ENCODE assay signal across 10 cellular contexts in the genomic region with DNA sequence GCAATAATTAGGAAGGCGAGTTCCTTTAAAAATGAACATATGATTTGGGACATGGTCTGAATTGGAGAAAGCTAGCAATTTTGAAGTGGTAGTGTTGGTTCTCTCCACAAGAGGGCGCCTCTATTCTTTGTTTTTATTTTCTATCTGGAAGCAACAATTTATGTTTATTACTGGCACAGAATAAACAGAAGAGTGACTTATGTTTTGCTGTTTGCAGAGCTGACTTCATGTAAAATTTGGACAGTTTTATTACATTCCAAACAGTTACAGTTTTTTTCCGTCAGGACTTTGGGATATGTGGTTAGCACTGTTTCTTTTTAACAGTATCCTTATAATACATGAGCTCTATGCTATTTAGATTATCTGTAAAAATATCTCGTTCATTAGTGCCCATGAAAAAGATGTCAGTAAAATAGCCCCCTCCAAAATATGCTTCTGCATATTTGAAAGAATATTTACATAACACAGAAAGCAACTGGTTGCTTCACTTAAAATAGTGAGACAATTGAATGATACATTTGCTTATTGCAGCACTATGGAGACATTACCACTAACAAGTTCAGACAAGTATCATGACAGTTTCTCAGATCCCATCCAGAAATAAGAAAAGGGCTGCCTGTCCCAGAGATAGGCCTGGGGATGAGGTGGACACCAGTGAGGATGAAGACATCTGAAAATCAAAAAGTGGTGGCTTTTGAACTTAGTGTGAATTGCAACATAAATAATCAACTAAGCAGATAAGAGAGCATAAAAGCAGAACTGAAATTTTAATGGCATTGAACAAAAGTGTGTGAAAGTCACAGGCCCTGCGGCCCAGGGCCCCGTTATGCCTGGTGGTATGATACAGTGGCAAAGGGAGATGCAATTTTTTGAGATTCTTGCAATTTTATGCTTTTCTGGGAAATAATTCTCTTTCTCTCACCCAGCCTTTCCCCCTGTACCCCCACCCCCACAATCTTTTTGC. TPM values are rescaled to one million over a fixed set of nuclear protein-coding genes. Genes with fewer than 3 reads are reported as not detected.
DNase-seq lines count a peak whose midpoint lies in the region; ATAC-seq, FAIRE-seq and TF ChIP-seq lines count a peak whose summit lies in the region.
"Had no signal": no experiment of that assay in that cellular context is flagged by ENCODE, and none has a peak within 500 bp of the region (broad histone marks: within the 10 kb centered on the region; RNA-seq: fewer than 3 reads in every experiment).

No MANE protein-coding gene starts in this region.

- peaks cover 5 to 14% of the 10 kb centered on the region in 2 donors for H3K27me3 Mint-ChIP-seq in CD8-positive, alpha-beta memory T cell

- no peaks in the 10 kb centered on the region for H3K36me3 ChIP-seq in CD8-positive, alpha-beta memory T cell (ENCODE audit: insufficient read depth, low read length)
- H3K36me3 ChIP-seq in kidney (ENCODE audit: control insufficient read depth in 1 of 2, insufficient read depth in 2 of 2, low read length in 2 of 2) (no peaks in the 10 kb centered on the region), testis (ENCODE audit: low read depth, missing control alignments) (no peaks in the 10 kb centered on the region)

- no peaks in the 10 kb centered on the region for H3K9me3 ChIP-seq in CD8-positive, alpha-beta memory T cell (ENCODE audit: low read length)
- H3K9me3 ChIP-seq in kidney (ENCODE audit: control insufficient read depth in 1 of 2, low read length in 2 of 2) (no peaks in the 10 kb centered on the region), testis (no peaks in the 10 kb centered on the region)

- FAIRE-seq in GM12891 (lab: Jason Lieb, UNC) (no peak), kidney (lab: Jason Lieb, UNC) (peak; percentile 88)

- H3K4me3 ChIP-seq in CD8-positive, alpha-beta memory T cell (ENCODE audit: low read length): no peak overlapping the region
- H3K4me3 ChIP-seq in kidney (ENCODE audit: low read length in 2 of 2) (no peak overlapping the region), testis (no peak overlapping the region)

- intact Hi-C loops in kidney (cut with DNase I): no loop called here
- intact Hi-C loops in testis (cut with DNase I; ENCODE audit: low total_unique reads): no loop called here

- H3K4me1 ChIP-seq in CD8-positive, alpha-beta memory T cell (ENCODE audit: insufficient read depth, low read length): no peaks in the 10 kb centered on the region
- H3K4me1 ChIP-seq in kidney (ENCODE audit: control insufficient read depth in 1 of 2, insufficient read depth in 1 of 2, low read depth in 1 of 2, low read length in 2 of 2) (no peaks in the 10 kb centered on the region), testis (no peaks in the 10 kb centered on the region)

- TF ChIP-seq CTCF in kidney (IDR thresholded peaks at IDR 0.05; ENCODE audit: borderline replicate concordance, extremely low read depth, insufficient read depth) (peak; percentile 56), testis (IDR thresholded peaks at IDR 0.05) (peak; percentile 56 to 86 (median 69))

- CTCF ChIA-PET in CD8-positive, alpha-beta memory T cell (lab: Charles Lee): interaction anchor here (0.6 to 6.2 kb wide), 20 partner anchors 8 to 1381 kb away, joined by 3 to 56 read pairs (median 4); a partner anchor contains a TSS

- no peak overlapping the region for H3K4me3 Mint-ChIP-seq in CD8-positive, alpha-beta memory T cell

- H3K27ac Mint-ChIP-seq in CD8-positive, alpha-beta memory T cell: peak overlapping the region in 1 of 8 donors; percentile 63

- TF ChIP-seq POLR2A in GM12891 (IDR thresholded peaks at IDR 0.05; ENCODE audit: low read depth, low read length) (no peak), testis (IDR thresholded peaks at IDR 0.05) (no peak)

- no peaks in the 10 kb centered on the region for H3K9me3 Mint-ChIP-seq in CD8-positive, alpha-beta memory T cell

- POLR2A ChIA-PET in CD8-positive, alpha-beta memory T cell (lab: Charles Lee): no interaction called here

- no peaks in the 10 kb centered on the region for H3K27me3 ChIP-seq in CD8-positive, alpha-beta memory T cell (ENCODE audit: insufficient read depth, low read length, poor library complexity, severe bottlenecking)
- H3K27me3 ChIP-seq in testis: no peaks in the 10 kb centered on the region

- H3K9ac ChIP-seq in kidney (ENCODE audit: low read length in 2 of 2): no peak overlapping the region

- no peak for ATAC-seq in HG03280 (IDR thresholded peaks at IDR 0.05; ENCODE audit: unreplicated experiment)

- H3K27ac ChIP-seq in CD8-positive, alpha-beta memory T cell (ENCODE audit: low read depth, low read length): no peak overlapping the region
- no peak overlapping the region for H3K27ac ChIP-seq in kidney (ENCODE audit: low read depth in 2 of 2, low read length in 2 of 2)
- H3K27ac ChIP-seq in testis: no peak overlapping the region

- H3K36me3 Mint-ChIP-seq in CD8-positive, alpha-beta memory T cell: no peaks in the 10 kb centered on the region

- peaks cover 0 to 4% (median 0%) of the 10 kb centered on the region in 3 donors for H3K4me1 Mint-ChIP-seq in CD8-positive, alpha-beta memory T cell

- 45 to 52% methylated on average over 6 of the region's 6 CpGs for WGBS in testis, 2 donors

- DNase-seq in CD8-positive, alpha-beta memory T cell: peak in 4 of 5 donors; percentile 10 to 29 (median 18)
- DNase-seq in GM12891 (ENCODE audit: insufficient read length, low spot score) (no peak), NCI-H2107 treated with DMSO at 0.1 percent for 48 hours (lab: John Stamatoyannopoulos, UW; ENCODE audit: unreplicated experiment) (peak; percentile 30), amniotic epithelial cell (ENCODE audit: low read depth) (peak; percentile 17), kidney (no peak), testis (peak; percentile 54), ureter (ENCODE audit: low spot score) (no peak)

TF ChIP-seq in GM12891, 5 proteins besides CTCF, POLR2A, EP300 and RAD21:
- TF ChIP-seq PAX5 (IDR thresholded peaks at IDR 0.05; ENCODE audit: insufficient read depth, low read length, severe bottlenecking) (no peak), POLR2AphosphoS5 (IDR thresholded peaks at IDR 0.05; ENCODE audit: low read depth, low read length) (no peak), POU2F2 (IDR thresholded peaks at IDR 0.05; ENCODE audit: low read depth, low read length) (no peak), TAF1 (IDR thresholded peaks at IDR 0.05; ENCODE audit: low read depth, low read length) (no peak), SPI1 (IDR thresholded peaks at IDR 0.05; ENCODE audit: low read depth, low read length) (peak; percentile 84)

RNA-seq across cellular contexts. Expression of a gene that starts 32.3 kb away (rescaled TPM):
- 1 to 10 TPM; 1.7 to 2.3 TPM for total RNA-seq in CD8-positive, alpha-beta memory T cell
- polyA plus RNA-seq in CD8-positive, alpha-beta memory T cell: 2.3 TPM
- not detected for polyA plus RNA-seq in GM12891 (2012; ENCODE audit: low read depth, missing spikeins)
- total RNA-seq in kidney: 8.6 TPM
- 8.5 TPM for polyA plus RNA-seq in kidney (ENCODE audit: insufficient read depth, low read depth, low replicate concordance)
- total RNA-seq in testis: 1 to 10 TPM in 1 of 2 donors, under 1 TPM in 1; 0.79 to 1.5 TPM
- 4.3 TPM for polyA plus RNA-seq in testis (ENCODE audit: insufficient read depth, low read depth, low replicate concordance)
- 1.5 TPM for total RNA-seq in ureter
- total RNA-seq: pulmonary artery endothelial cell; T-helper 2 cell treated with Interferon-gamma antibody and Interleukin-4, amounts not matched to agents 100 ng/mL and 5 ng/mL, for 36 hours had no signal

RNA-seq across cellular contexts. Expression of a gene that starts 34.6 kb away (rescaled TPM):
- 10 to 100 TPM; 36.0 to 38.5 TPM for total RNA-seq in CD8-positive, alpha-beta memory T cell
- polyA plus RNA-seq in CD8-positive, alpha-beta memory T cell: 47.6 TPM
- polyA plus RNA-seq in GM12891 (2012; ENCODE audit: low read depth, missing spikeins): 21.0 TPM
- total RNA-seq in kidney (49.0 TPM), testis (10 to 100 TPM; 81.1 to 98.9 TPM), ureter (37.5 TPM)
- polyA plus RNA-seq in kidney (ENCODE audit: insufficient read depth, low read depth, low replicate concordance) (86.5 TPM), testis (ENCODE audit: insufficient read depth, low read depth, low replicate concordance) (43.2 TPM)

Comparison
In these comparisons a context has a peak if more than half of its experiments do, and no peak if none do; other contexts are left out.
1. DNase-seq: peak in CD8-positive, alpha-beta memory T cell (4 of 5), NCI-H2107 treated with DMSO at 0.1 percent for 48 hours (single experiment), amniotic epithelial cell (single experiment) and testis (single experiment); none in GM12891 (single experiment), kidney (single experiment) and ureter (single experiment).